ENCODE assay signal across 8 cellular contexts in the genomic region with DNA sequence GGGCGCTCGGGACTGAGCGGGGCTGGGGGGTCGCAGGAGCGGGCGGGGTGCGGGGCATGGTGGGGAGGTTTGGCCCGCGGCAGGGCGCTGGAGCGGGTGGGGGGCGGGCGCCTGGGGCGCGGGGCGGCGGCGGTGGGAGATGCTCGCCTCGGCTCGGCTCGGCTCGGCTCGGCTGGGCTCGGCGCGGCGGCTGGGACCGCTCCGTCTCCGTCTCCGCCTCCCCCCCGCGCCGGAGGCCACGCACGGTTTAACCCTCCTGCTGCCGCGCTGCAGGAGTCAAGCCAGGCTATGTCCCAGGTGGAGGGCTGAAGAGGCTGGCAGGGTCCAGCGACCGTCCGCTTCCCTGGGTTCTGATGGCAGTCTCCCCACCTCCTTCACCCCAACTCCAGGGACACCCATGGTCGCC. TPM values are rescaled to one million over a fixed set of nuclear protein-coding genes. Genes with fewer than 3 reads are reported as not detected.
DNase-seq lines count a peak whose midpoint lies in the region; ATAC-seq and TF ChIP-seq lines count a peak whose summit lies in the region.

A gene with protein sequence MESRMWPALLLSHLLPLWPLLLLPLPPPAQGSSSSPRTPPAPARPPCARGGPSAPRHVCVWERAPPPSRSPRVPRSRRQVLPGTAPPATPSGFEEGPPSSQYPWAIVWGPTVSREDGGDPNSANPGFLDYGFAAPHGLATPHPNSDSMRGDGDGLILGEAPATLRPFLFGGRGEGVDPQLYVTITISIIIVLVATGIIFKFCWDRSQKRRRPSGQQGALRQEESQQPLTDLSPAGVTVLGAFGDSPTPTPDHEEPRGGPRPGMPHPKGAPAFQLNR (minus strand): TSS at position 170 of the 406 bp plus-strand sequence. CDS start 2,754 bp downstream, outside the sequence.

- H3K4me1 Mint-ChIP-seq in endothelial cell (ENCODE audit: unreplicated experiment) = peaks cover 13% of the 10 kb centered on the region
- H3K4me1 Mint-ChIP-seq in naive thymus-derived CD4-positive, alpha-beta T cell = peaks cover 13 to 39% (median 25%) of the 10 kb centered on the region in 7 donors

- no peaks in the 10 kb centered on the region for H4K20me1 ChIP-seq in IMR-90 (ENCODE audit: insufficient read depth, low read length)

- H2BK120ac ChIP-seq in IMR-90 (ENCODE audit: low read depth, low read length) = peak within 1 kb of the TSS; percentile 47; the same call in 1 of the 2 replicates

- H3K4me1 ChIP-seq in IMR-90 (ENCODE audit: control insufficient read depth, insufficient read depth, low read length) = peaks cover 4% of the 10 kb centered on the region
- H3K4me1 ChIP-seq in naive thymus-derived CD4-positive, alpha-beta T cell (ENCODE audit: control insufficient read depth in 2 of 2, insufficient read depth in 2 of 2, low read length in 2 of 2) = peaks cover 5 to 8% of the 10 kb centered on the region in 2 donors
- peaks cover 0 to 17% (median 14%) of the 10 kb centered on the region in 4 donors for H3K4me1 ChIP-seq in tibial nerve

- H3K4me3 Mint-ChIP-seq in endothelial cell (ENCODE audit: unreplicated experiment) = peak within 1 kb of the TSS; percentile 85
- H3K4me3 Mint-ChIP-seq in naive thymus-derived CD4-positive, alpha-beta T cell = peak within 1 kb of the TSS; percentile 67 to 92 (median 81)

- no CpG with 5 or more reads among the region's 43 CpGs for whole genome bisulfite sequencing in IMR-90 (ENCODE audit: extremely low coverage in 2 of 2, insufficient read length in 1 of 2), 2 experiments
- 0 to 2% methylated on average over 6 to 26 of the region's 43 CpGs for WGBS in tibial nerve, 2 donors

- TF ChIP-seq CTCF in AG04449 (IDR thresholded peaks at IDR 0.05; ENCODE audit: insufficient read depth, low read length, missing control alignments) = no peak
- TF ChIP-seq CTCF in IMR-90 (conservative IDR thresholded peaks at IDR 0.05; ENCODE audit: low read depth, low read length) = no peak
- no peak for TF ChIP-seq CTCF in endothelial cell (IDR thresholded peaks at IDR 0.05; ENCODE audit: unreplicated experiment)
- TF ChIP-seq CTCF in tibial nerve (IDR thresholded peaks at IDR 0.05) = no peak

- peak within 1 kb of the TSS; percentile 99 for H3K4me2 ChIP-seq in IMR-90 (ENCODE audit: low read depth, low read length)

- dilution Hi-C loops in IMR-90 (cut with HindIII; ENCODE audit: low sequenced_read_pairs, unreplicated experiment) = no loop called here

- H2AK9ac ChIP-seq in IMR-90 (replicated peaks; ENCODE audit: low read depth, low read length, poor library complexity) = peak within 1 kb of the TSS; percentile 88

- CTCF ChIA-PET in AG04449 (lab: Yijun Ruan, JAX) = interaction anchor here (5.8 kb wide), 1 partner anchor 79 kb away, joined by 99 read pairs; no protein-coding TSS in a partner anchor
- CTCF ChIA-PET in IMR-90 (lab: Yijun Ruan, JAX) = interaction anchor here (1.0 kb wide), 1 partner anchor 16 kb away, joined by 3 read pairs; no protein-coding TSS in a partner anchor
- CTCF ChIA-PET in naive thymus-derived CD4-positive, alpha-beta T cell (lab: Charles Lee) = no interaction called here

- peak within 1 kb of the TSS; percentile 81 for H3K18ac ChIP-seq in IMR-90 (ENCODE audit: low read depth, low read length)

- peak within 1 kb of the TSS; percentile 58 for H4K91ac ChIP-seq in IMR-90 (ENCODE audit: insufficient read depth, low read depth, low read length)

- peak within 1 kb of the TSS; percentile 16 for H2BK5ac ChIP-seq in IMR-90 (ENCODE audit: low read depth, low read length, poor library complexity, severe bottlenecking)

- H3K56ac ChIP-seq in IMR-90 (ENCODE audit: extremely low read depth, insufficient read depth, low read length) = no peak within 1 kb of the TSS; the same call in none of the 2 replicates

- H3K9me3 ChIP-seq in IMR-90 (ENCODE audit: control insufficient read depth, insufficient read depth, low read length) (no peaks in the 10 kb centered on the region), tibial nerve (no peaks in the 10 kb centered on the region)
- H3K9me3 ChIP-seq in naive thymus-derived CD4-positive, alpha-beta T cell (ENCODE audit: control insufficient read depth in 2 of 3, low read length in 3 of 3) = no peaks in the 10 kb centered on the region

- H3K4ac ChIP-seq in IMR-90 (ENCODE audit: low read depth, low read length) = peak within 1 kb of the TSS; percentile 72

- no peak for TF ChIP-seq EP300 in tibial nerve (IDR thresholded peaks at IDR 0.05)

- no peak within 1 kb of the TSS for H3K27ac Mint-ChIP-seq in endothelial cell (ENCODE audit: unreplicated experiment)
- peak within 1 kb of the TSS in 6 of 9 donors; percentile 7 to 87 (median 68) for H3K27ac Mint-ChIP-seq in naive thymus-derived CD4-positive, alpha-beta T cell

- H3K9me3 Mint-ChIP-seq in endothelial cell (ENCODE audit: unreplicated experiment) = no peaks in the 10 kb centered on the region
- peaks cover 0 to 5% (median 0%) of the 10 kb centered on the region in 11 donors for H3K9me3 Mint-ChIP-seq in naive thymus-derived CD4-positive, alpha-beta T cell

- H3K27me3 ChIP-seq in IMR-90 (ENCODE audit: control insufficient read depth, insufficient read depth, low read length) = peaks cover 3% of the 10 kb centered on the region; the same call in 1 of the 2 replicates
- peaks cover 0 to 6% of the 10 kb centered on the region in 2 donors for H3K27me3 ChIP-seq in naive thymus-derived CD4-positive, alpha-beta T cell (ENCODE audit: control insufficient read depth in 2 of 2, insufficient read depth in 2 of 2, low read length in 2 of 2)
- H3K27me3 ChIP-seq in tibial nerve = peaks cover 5 to 85% of the 10 kb centered on the region in 2 donors

- H3K14ac ChIP-seq in IMR-90 (replicated peaks; ENCODE audit: low read depth, low read length) = peak within 1 kb of the TSS; percentile 82

- peak within 1 kb of the TSS; percentile 70 for H3K4me3 ChIP-seq in AG04449 (ENCODE audit: low read depth, low read length)
- peak within 1 kb of the TSS; percentile 81 for H3K4me3 ChIP-seq in IMR-90 (ENCODE audit: insufficient read depth, low read depth, low read length)
- H3K4me3 ChIP-seq in naive thymus-derived CD4-positive, alpha-beta T cell (ENCODE audit: low read length) = peak within 1 kb of the TSS; percentile 62
- H3K4me3 ChIP-seq in tibial nerve = peak within 1 kb of the TSS; percentile 2 to 51 (median 38)

- BruUV-seq in IMR-90 (replicated peaks; lab: Mats Ljungman, UMichigan) = no TSS peak

- intact Hi-C loops in IMR-90 (cut with micrococcal nuclease) = no loop called here
- intact Hi-C loops in naive thymus-derived CD4-positive, alpha-beta T cell (cut with micrococcal nuclease) = loop anchor here in 1 of 2 donors (1.0 kb wide), 3 partner anchors 11 to 191 kb away; partner anchors contain the start of genes COPS7A and ZNF384

- in situ Hi-C loops in IMR-90 (cut with MboI; ENCODE audit: low sequenced_read_pairs) = no loop called here

- H3K36me3 ChIP-seq in IMR-90 (ENCODE audit: control insufficient read depth, insufficient read depth, low read length) = peaks cover 4% of the 10 kb centered on the region
- H3K36me3 ChIP-seq in naive thymus-derived CD4-positive, alpha-beta T cell (ENCODE audit: control insufficient read depth in 2 of 3, insufficient read depth in 3 of 3, low read length in 3 of 3) = no peaks in the 10 kb centered on the region
- H3K36me3 ChIP-seq in tibial nerve = no peaks in the 10 kb centered on the region

- peaks cover 10 to 17% of the 10 kb centered on the region in 2 experiments; a peak in 3 of 4 replicates for H3K79me1 ChIP-seq in IMR-90 (ENCODE audit: low read depth in 1 of 2, low read length in 2 of 2)

- no peak within 1 kb of the TSS for H2BK20ac ChIP-seq in IMR-90 (ENCODE audit: low read depth, low read length)

- peak within 1 kb of the TSS; percentile 88 for H3K23ac ChIP-seq in IMR-90 (ENCODE audit: low read depth, low read length)

- no peak for DNase-seq in AG04449 (ENCODE audit: low read depth, low spot score)
- peak; percentile 21 for DNase-seq in IMR-90
- DNase-seq in activated T-cell treated with anti-CD3 and anti-CD28 coated beads for 1 hour (ENCODE audit: low read depth) = peak; percentile 43
- peak; percentile 57 for DNase-seq in endothelial cell (ENCODE audit: low spot score)
- peak; percentile 38 to 72 (median 63) for DNase-seq in naive thymus-derived CD4-positive, alpha-beta T cell
- DNase-seq in tibial nerve (ENCODE audit: low spot score in 2 of 2) = no peak

- POLR2A ChIA-PET in AG04449 (lab: Yijun Ruan, JAX) (interaction anchor here (1.2 kb wide), 1 partner anchor 166 kb away, joined by 4 read pairs; the partner anchor contains the start of gene TPI1), IMR-90 (lab: Charles Lee; ENCODE audit: unreplicated experiment) (no interaction called here)
- POLR2A ChIA-PET in naive thymus-derived CD4-positive, alpha-beta T cell (lab: Charles Lee) = interaction anchor here (1.0 to 2.1 kb wide), 2 partner anchors 9 to 11 kb away, joined by 3 to 16 read pairs; partner anchors contain the start of gene ZNF384

- peak within 1 kb of the TSS; percentile 22 to 91; a peak in 3 of 4 replicates for H4K8ac ChIP-seq in IMR-90 (ENCODE audit: low read depth in 2 of 2, low read length in 2 of 2)

- no peaks in the 10 kb centered on the region for H3K9me1 ChIP-seq in IMR-90 (ENCODE audit: insufficient read depth, low read length)

- H3K27me3 Mint-ChIP-seq in endothelial cell (ENCODE audit: unreplicated experiment) = peaks cover 26% of the 10 kb centered on the region
- peaks cover 5 to 72% (median 51%) of the 10 kb centered on the region in 5 donors for H3K27me3 Mint-ChIP-seq in naive thymus-derived CD4-positive, alpha-beta T cell

- ATAC-seq in IMR-90 (ENCODE audit: low read depth) (peak; percentile 84), GM18520 (IDR thresholded peaks at IDR 0.05; ENCODE audit: unreplicated experiment) (no peak), GM18517 (IDR thresholded peaks at IDR 0.05; ENCODE audit: unreplicated experiment) (no peak)
- ATAC-seq in naive thymus-derived CD4-positive, alpha-beta T cell = peak; percentile 88

- H4K5ac ChIP-seq in IMR-90 (ENCODE audit: low read depth, low read length) = peak within 1 kb of the TSS; percentile 87

- peak within 1 kb of the TSS; percentile 94 for H2AFZ ChIP-seq in IMR-90 (replicated peaks; ENCODE audit: low read length, poor library complexity)

- peaks cover 10% of the 10 kb centered on the region for H3K36me3 Mint-ChIP-seq in endothelial cell (ENCODE audit: low read depth, unreplicated experiment)
- peaks cover 0 to 2% (median 0%) of the 10 kb centered on the region in 5 donors for H3K36me3 Mint-ChIP-seq in naive thymus-derived CD4-positive, alpha-beta T cell

- H3K9ac ChIP-seq in IMR-90 (ENCODE audit: low read depth, low read length) = peak within 1 kb of the TSS; percentile 90

- TF ChIP-seq POLR2A in IMR-90 (IDR thresholded peaks at IDR 0.05; ENCODE audit: low read depth, low read length) = no peak
- TF ChIP-seq POLR2A in tibial nerve (IDR thresholded peaks at IDR 0.05) = no peak

- peak within 1 kb of the TSS; percentile 59 for H2AK5ac ChIP-seq in IMR-90 (ENCODE audit: low read depth, low read length)

- H3K27ac ChIP-seq in IMR-90 (ENCODE audit: insufficient read depth, low read length) (peak within 1 kb of the TSS; percentile 57), tibial nerve (no peak within 1 kb of the TSS)
- H3K27ac ChIP-seq in naive thymus-derived CD4-positive, alpha-beta T cell (ENCODE audit: low read depth, low read length) = peak within 1 kb of the TSS; percentile 25

- no peak within 1 kb of the TSS for H2BK15ac ChIP-seq in IMR-90 (ENCODE audit: low read depth, low read length)

- no peak for TF ChIP-seq RAD21 in IMR-90 (IDR thresholded peaks at IDR 0.05; ENCODE audit: low read length)

RNA-seq across cellular contexts. Expression of the gene that starts here (rescaled TPM):
- under 0.01 and 0.18 TPM in 2 replicates for total RNA-seq in IMR-90 (2012; rRNA removed)
- 5.4 and 6.8 TPM in 2 replicates for polyA plus RNA-seq in IMR-90 (2012; rRNA removed)
- 4.1 and 11.4 TPM in 2 replicates for polyA plus RNA-seq in IMR-90 (2012; cell fraction: cytosol; rRNA removed)
- 10.0 and 16.9 TPM in 2 replicates for polyA plus RNA-seq in IMR-90 (2012; cell fraction: nucleus; rRNA removed; ENCODE audit: low replicate concordance)
- 2.0 TPM for total RNA-seq in endothelial cell (ENCODE audit: unreplicated experiment)
- total RNA-seq in naive thymus-derived CD4-positive, alpha-beta T cell = 1 to 10 TPM in 3 of 5 experiments, under 1 TPM in 1, not detected in 1; 0.64 to 1.7 (median 1.2) TPM
- polyA plus RNA-seq in naive thymus-derived CD4-positive, alpha-beta T cell = under 1 TPM; 0.22 to 0.53 TPM
- under 1 TPM in 2 of 4 donors, not detected in 2; 0.21 to 0.39 TPM for total RNA-seq in tibial nerve

Comparison
In these comparisons a context has a peak if more than half of its experiments do, and no peak if none do; other contexts are left out.
1. DNase-seq: peak in IMR-90 (single experiment), activated T-cell treated with anti-CD3 and anti-CD28 coated beads for 1 hour (single experiment), endothelial cell (single experiment) and naive thymus-derived CD4-positive, alpha-beta T cell (9 of 9); none in AG04449 (single experiment) and tibial nerve (0 of 2).
2. ATAC-seq: peak in IMR-90 (single experiment) and naive thymus-derived CD4-positive, alpha-beta T cell (single experiment); none in GM18520 (single experiment) and GM18517 (single experiment).
3. H3K27ac ChIP-seq: peak in IMR-90 (single experiment) and naive thymus-derived CD4-positive, alpha-beta T cell (single experiment); none in tibial nerve (0 of 4).
4. Peak in every context shown above with its lines, with median percentiles within 50 percentile points of each other: H3K4me3 ChIP-seq.